ENCODE assay signal across 14 cellular contexts in genomic region chr17:32558328-32558955, GRCh38.
DNase-seq lines count a peak whose midpoint lies in the region; ATAC-seq and TF ChIP-seq lines count a peak whose summit lies in the region.
"Had no signal": no experiment of that assay in that cellular context is flagged by ENCODE, and none has a peak within 500 bp of the region (broad histone marks: within the 10 kb centered on the region; RNA-seq: fewer than 3 reads in every experiment).

No MANE protein-coding gene starts in this region.

- ATAC-seq in activated CD8-positive, alpha-beta memory T cell treated with anti-CD3 and anti-CD28 coated beads, Interleukin-2, amount 10 ng/mL, durations not matched to agents 7 days and 5 days, result peak; percentile 45
- peak; percentile 56 for ATAC-seq in activated naive CD8-positive, alpha-beta T cell treated with anti-CD3 and anti-CD28 coated beads, Interleukin-2, amount 10 ng/mL, durations not matched to agents 7 days and 5 days (ENCODE audit: low read depth)
- no peak for ATAC-seq in HG03469 (IDR thresholded peaks at IDR 0.05; ENCODE audit: unreplicated experiment)

- H3K27me3 ChIP-seq in Loucy (ENCODE audit: insufficient read depth, low read length, poor library complexity, severe bottlenecking) (no peaks in the 10 kb centered on the region), neural cell (ENCODE audit: insufficient read depth, low read depth, low read length) (no peaks in the 10 kb centered on the region)

- no peaks in the 10 kb centered on the region for H3K36me3 Mint-ChIP-seq in activated CD8-positive, alpha-beta memory T cell treated with anti-CD3 and anti-CD28 coated beads, Interleukin-2, amount 10 ng/mL, durations not matched to agents 7 days and 5 days
- no peaks in the 10 kb centered on the region for H3K36me3 Mint-ChIP-seq in activated naive CD8-positive, alpha-beta T cell treated with anti-CD3 and anti-CD28 coated beads, Interleukin-2, amount 10 ng/mL, durations not matched to agents 7 days and 5 days
- H3K36me3 Mint-ChIP-seq: type B pancreatic cell had no signal

- H3K4me3 ChIP-seq in Loucy (ENCODE audit: low read length, poor library complexity, severe bottlenecking) (no peak overlapping the region), neural cell (ENCODE audit: low read length) (no peak overlapping the region)

- H3K27ac Mint-ChIP-seq in activated CD8-positive, alpha-beta memory T cell treated with anti-CD3 and anti-CD28 coated beads, Interleukin-2, amount 10 ng/mL, durations not matched to agents 7 days and 5 days, result peak overlapping the region; percentile 50
- H3K27ac Mint-ChIP-seq in activated naive CD8-positive, alpha-beta T cell treated with anti-CD3 and anti-CD28 coated beads, Interleukin-2, amount 10 ng/mL, durations not matched to agents 7 days and 5 days, result peak overlapping the region; percentile 75
- H3K27ac Mint-ChIP-seq: type B pancreatic cell had no signal

- no peak for TF ChIP-seq RAD21 in neural cell (conservative IDR thresholded peaks at IDR 0.05)

- peaks cover 16% of the 10 kb centered on the region for H3K4me1 ChIP-seq in Loucy (ENCODE audit: insufficient read depth, low read length, poor library complexity, severe bottlenecking)

- TF ChIP-seq CTCF in Loucy (conservative IDR thresholded peaks at IDR 0.05; ENCODE audit: low read length), result no peak
- no peak for TF ChIP-seq CTCF in neural cell (IDR thresholded peaks at IDR 0.05; ENCODE audit: poor library complexity, severe bottlenecking)

- H2AFZ ChIP-seq in Loucy (ENCODE audit: low read length) (peak overlapping the region; percentile 82), neural cell (ENCODE audit: low read depth, low read length) (no peak overlapping the region)

- no peak for DNase-seq in activated CD8-positive, alpha-beta memory T cell treated with anti-CD3 and anti-CD28 coated beads, Interleukin-2, amount 10 ng/mL, durations not matched to agents 7 days and 5 days
- no peak for DNase-seq in activated CD8-positive, alpha-beta memory T cell treated with anti-CD3 and anti-CD28 coated beads for 24 hours
- DNase-seq in activated naive CD8-positive, alpha-beta T cell treated with anti-CD3 and anti-CD28 coated beads, Interleukin-2, amount 10 ng/mL, durations not matched to agents 7 days and 5 days, result no peak
- DNase-seq in RKO (ENCODE audit: low spot score), result no peak
- DNase-seq in NCI-H524 treated with DMSO at 0.1 percent for 48 hours (lab: John Stamatoyannopoulos, UW), result no peak
- DNase-seq: DMS79 treated with DMSO at 0.1 percent for 48 hours, midbrain, NCI-H1048, NCI-H69 had no signal

- H3K4me3 Mint-ChIP-seq in activated CD8-positive, alpha-beta memory T cell treated with anti-CD3 and anti-CD28 coated beads, Interleukin-2, amount 10 ng/mL, durations not matched to agents 7 days and 5 days, result peak overlapping the region; percentile 7
- H3K4me3 Mint-ChIP-seq in activated naive CD8-positive, alpha-beta T cell treated with anti-CD3 and anti-CD28 coated beads, Interleukin-2, amount 10 ng/mL, durations not matched to agents 7 days and 5 days, result peak overlapping the region; percentile 39
- H3K4me3 Mint-ChIP-seq: type B pancreatic cell had no signal

- peak overlapping the region; percentile 13 for H3K27ac ChIP-seq in neural cell (ENCODE audit: low read length)

- H3K36me3 ChIP-seq in Loucy (ENCODE audit: insufficient read depth, low read length) (no peaks in the 10 kb centered on the region), neural cell (ENCODE audit: insufficient read depth, low read length) (no peaks in the 10 kb centered on the region)

- H3K79me2 ChIP-seq in Loucy (ENCODE audit: insufficient read depth, low read length) (no peaks in the 10 kb centered on the region), neural cell (replicated peaks; ENCODE audit: insufficient read depth, low read length) (no peaks in the 10 kb centered on the region)

- H3K9me2 ChIP-seq in Loucy (replicated peaks; ENCODE audit: low read depth, low read length) (no peaks in the 10 kb centered on the region), neural cell (ENCODE audit: insufficient read depth, low read length) (no peaks in the 10 kb centered on the region)
- H3K9me2 ChIP-seq: SK-N-SH had no signal

- H3F3A ChIP-seq in Loucy (ENCODE audit: low read depth), result no peaks in the 10 kb centered on the region; the same call in 1 of the 2 replicates
- H3F3A ChIP-seq in neural cell (ENCODE audit: insufficient read depth, low read length, poor library complexity, severe bottlenecking), result no peaks in the 10 kb centered on the region

- CTCF ChIA-PET in activated CD8-positive, alpha-beta memory T cell treated with anti-CD3 and anti-CD28 coated beads, Interleukin-2, amount 10 ng/mL, durations not matched to agents 7 days and 5 days (lab: Charles Lee), result interaction anchor here (0.7 to 2.0 kb wide), 6 partner anchors 8 to 114 kb away, joined by 3 to 10 read pairs (median 3); partner anchors contain the start of gene PSMD11

- H3K4me2 ChIP-seq in Loucy (ENCODE audit: low read depth, low read length, poor library complexity, severe bottlenecking), result no peak overlapping the region
- no peak overlapping the region for H3K4me2 ChIP-seq in neural cell (ENCODE audit: low read length)
- H3K4me2 ChIP-seq: SK-N-SH had no signal

- no peak overlapping the region for H3K9ac ChIP-seq in Loucy (ENCODE audit: low read depth, low read length, poor library complexity, severe bottlenecking)
- no peak overlapping the region for H3K9ac ChIP-seq in neural cell (ENCODE audit: low read length)
- H3K9ac ChIP-seq: SK-N-SH had no signal

- H4K20me1 ChIP-seq in Loucy (ENCODE audit: insufficient read depth, low read length, poor library complexity, severe bottlenecking), result no peaks in the 10 kb centered on the region
- H4K20me1 ChIP-seq in neural cell (ENCODE audit: insufficient read depth), result no peaks in the 10 kb centered on the region

- peaks cover 44% of the 10 kb centered on the region for H3K4me1 Mint-ChIP-seq in activated CD8-positive, alpha-beta memory T cell treated with anti-CD3 and anti-CD28 coated beads, Interleukin-2, amount 10 ng/mL, durations not matched to agents 7 days and 5 days
- peaks cover 32% of the 10 kb centered on the region for H3K4me1 Mint-ChIP-seq in activated naive CD8-positive, alpha-beta T cell treated with anti-CD3 and anti-CD28 coated beads, Interleukin-2, amount 10 ng/mL, durations not matched to agents 7 days and 5 days

- POLR2A ChIA-PET in activated naive CD8-positive, alpha-beta T cell treated with anti-CD3 and anti-CD28 coated beads, Interleukin-2, amount 10 ng/mL, durations not matched to agents 7 days and 5 days (lab: Charles Lee), result no interaction called here

- H3K27me3 Mint-ChIP-seq in activated CD8-positive, alpha-beta memory T cell treated with anti-CD3 and anti-CD28 coated beads, Interleukin-2, amount 10 ng/mL, durations not matched to agents 7 days and 5 days, result no peaks in the 10 kb centered on the region
- no peaks in the 10 kb centered on the region for H3K27me3 Mint-ChIP-seq in activated naive CD8-positive, alpha-beta T cell treated with anti-CD3 and anti-CD28 coated beads, Interleukin-2, amount 10 ng/mL, durations not matched to agents 7 days and 5 days
- H3K27me3 Mint-ChIP-seq: type B pancreatic cell had no signal

- H3K9me3 ChIP-seq in Loucy (ENCODE audit: insufficient read depth, low read depth, low read length) (no peaks in the 10 kb centered on the region), neural cell (ENCODE audit: low read length) (no peaks in the 10 kb centered on the region)
- H3K9me3 ChIP-seq: SK-N-SH had no signal

- no peaks in the 10 kb centered on the region for H3K9me3 Mint-ChIP-seq in activated CD8-positive, alpha-beta memory T cell treated with anti-CD3 and anti-CD28 coated beads, Interleukin-2, amount 10 ng/mL, durations not matched to agents 7 days and 5 days (ENCODE audit: low read depth)
- no peaks in the 10 kb centered on the region for H3K9me3 Mint-ChIP-seq in activated naive CD8-positive, alpha-beta T cell treated with anti-CD3 and anti-CD28 coated beads, Interleukin-2, amount 10 ng/mL, durations not matched to agents 7 days and 5 days
- H3K9me3 Mint-ChIP-seq: type B pancreatic cell had no signal

- no peak for TF ChIP-seq EP300 in neural cell (conservative IDR thresholded peaks at IDR 0.05; ENCODE audit: poor library complexity, severe bottlenecking)

TF ChIP-seq in neural cell, 6 proteins besides CTCF, POLR2A, EP300 and RAD21:
- TF ChIP-seq TAF1 (IDR thresholded peaks at IDR 0.05; ENCODE audit: low read depth) (no peak), POLR2AphosphoS5 (IDR thresholded peaks at IDR 0.05) (peak; percentile 29), SMC3 (conservative IDR thresholded peaks at IDR 0.05; ENCODE audit: poor library complexity) (no peak)
